In the genomic region with DNA sequence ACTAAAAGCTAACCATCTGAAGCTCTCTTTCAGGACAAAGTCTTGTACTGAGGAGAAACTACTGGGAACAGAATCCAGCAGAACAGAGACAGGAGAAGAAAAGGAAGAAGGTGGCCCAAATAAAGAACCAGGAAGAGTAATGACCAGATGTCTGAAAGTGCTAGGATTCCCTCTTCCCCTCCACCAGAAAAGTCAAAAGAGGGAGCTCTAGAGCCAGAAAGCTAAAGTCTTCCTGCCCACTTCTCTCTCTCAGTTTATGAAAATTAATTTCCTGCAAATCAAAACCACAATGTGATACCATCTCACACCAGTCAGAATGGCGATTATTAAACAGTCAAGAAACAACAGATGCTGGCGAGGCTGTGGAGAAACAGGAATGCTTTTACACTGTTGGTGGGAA, we compare ENCODE assay signal across 1 cellular context.
TF ChIP-seq lines count a peak whose summit lies in the region.

No MANE protein-coding gene starts in this region.

TF ChIP-seq in H1, 55 proteins besides CTCF, POLR2A, EP300 and RAD21:
- TF ChIP-seq SIX5 (IDR thresholded peaks at IDR 0.05; ENCODE audit: low read depth, low read length): no peak
